In the genomic region with DNA sequence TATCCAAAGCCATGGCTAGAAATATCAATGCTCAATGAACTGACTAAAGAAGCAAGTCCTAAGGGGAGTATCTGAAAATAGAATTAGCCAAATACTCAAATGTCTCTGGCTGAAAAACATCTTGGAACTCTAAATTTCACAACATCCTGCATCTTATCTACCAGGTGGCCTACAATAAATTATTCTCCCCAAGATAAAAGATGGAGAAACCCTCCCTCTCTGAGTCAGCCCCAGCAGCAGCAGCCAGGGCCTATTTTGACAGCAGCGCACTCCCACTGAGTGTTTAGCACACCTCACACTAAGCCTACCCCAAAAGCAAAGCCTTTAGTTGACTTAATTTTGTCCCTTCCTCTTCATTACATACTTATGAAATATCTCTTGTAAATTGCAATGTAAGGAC, we compare ENCODE assay signal across 1 cellular context.
A peak's percentile ranks its signal among the peaks of the same experiment; 100 is the strongest.
TF ChIP-seq lines count a peak whose summit lies in the region.

No MANE protein-coding gene starts in this region.

TF ChIP-seq in K562, 482 proteins besides CTCF, POLR2A, EP300 and RAD21:
- peak; percentile 5 for TF ChIP-seq MEIS2 (IDR thresholded peaks at IDR 0.05; ENCODE audit: partially characterized antibody)
- no peak for TF ChIP-seq SMARCA4 (IDR thresholded peaks at IDR 0.05)
- no peak for TF ChIP-seq NR2C1 (IDR thresholded peaks at IDR 0.05)
- TF ChIP-seq NR2C1 (tag; IDR thresholded peaks at IDR 0.05): no peak
